In the genomic region with DNA sequence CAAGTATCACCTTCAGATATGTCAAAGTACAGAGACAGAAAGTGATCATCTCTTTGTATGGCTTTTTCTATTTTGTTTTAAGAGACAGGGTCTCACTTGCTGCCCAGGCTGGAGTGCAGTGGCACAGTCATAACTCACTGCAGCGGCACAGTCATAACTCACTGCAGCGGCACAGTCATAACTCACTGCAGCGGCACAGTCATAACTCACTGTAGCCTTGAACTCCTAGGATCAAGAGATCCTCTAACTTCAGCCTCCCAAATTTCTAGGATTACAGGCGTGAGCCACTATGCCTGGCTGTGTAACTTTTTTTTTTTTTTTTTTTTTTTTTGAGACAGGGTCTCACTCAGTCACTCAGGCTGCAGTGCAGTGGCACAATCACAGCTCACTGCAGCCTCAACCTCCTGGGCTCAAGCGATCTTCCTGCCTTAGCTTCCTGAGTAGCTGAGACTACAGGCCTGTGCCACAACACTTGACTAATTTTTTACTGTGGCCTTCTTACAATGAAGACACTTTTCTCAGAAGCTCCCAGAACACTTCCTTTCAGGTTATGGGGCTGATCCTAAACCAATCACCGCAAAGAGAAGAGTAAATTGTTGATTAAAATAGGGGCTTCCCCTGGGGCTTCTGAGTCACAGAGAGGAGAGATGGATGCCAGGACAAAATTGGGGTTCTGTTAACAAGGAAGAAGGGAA, we compare ENCODE assay signal across 11 cellular contexts. TPM values are rescaled to one million over a fixed set of nuclear protein-coding genes. Genes with fewer than 3 reads are reported as not detected.
DNase-seq lines count a peak whose midpoint lies in the region; ATAC-seq and TF ChIP-seq lines count a peak whose summit lies in the region.
"Had no signal": no experiment of that assay in that cellular context is flagged by ENCODE, and none has a peak within 500 bp of the region (broad histone marks: within the 10 kb centered on the region; RNA-seq: fewer than 3 reads in every experiment).

No MANE protein-coding gene starts in this region.

- H3K4me3 ChIP-seq in SK-N-SH (ENCODE audit: low read depth in 2 of 2, low read length in 1 of 2), result no peak overlapping the region
- H3K4me3 ChIP-seq: neural progenitor cell, SK-N-MC had no signal

- no peaks in the 10 kb centered on the region for H3K9me2 ChIP-seq in SK-N-SH

- no peak overlapping the region for H3K27ac ChIP-seq in SK-N-SH (ENCODE audit: low read depth in 2 of 2, low read length in 1 of 2)
- H3K27ac ChIP-seq: neural progenitor cell, SK-N-MC had no signal

- peak; percentile 53 for DNase-seq in stimulated activated naive CD4-positive, alpha-beta T cell treated with Interleukin-2 at 50 U/mL for 16 hours (lab: John Stamatoyannopoulos, UW)
- DNase-seq in stimulated activated naive CD4-positive, alpha-beta T cell (lab: John Stamatoyannopoulos, UW), result no peak
- DNase-seq in activated CD4-positive, alpha-beta memory T cell treated with anti-CD3 and anti-CD28 coated beads for 36 hours, result peak; percentile 85
- no peak for DNase-seq in NCI-H1436 (lab: John Stamatoyannopoulos, UW)
- DNase-seq in SK-N-SH, result no peak
- no peak for DNase-seq in hippocampal formation (lab: John Stamatoyannopoulos, UW)
- DNase-seq in cerebellum (ENCODE audit: low spot score), result no peak
- DNase-seq: NCI-H1105 had no signal

- CTCF ChIA-PET in activated CD4-positive, alpha-beta memory T cell treated with anti-CD3 and anti-CD28 coated beads for 36 hours (lab: Charles Lee), result interaction anchor here (1.3 to 2.2 kb wide), 5 partner anchors 9 to 251 kb away, joined by 3 to 17 read pairs (median 4); a partner anchor contains a TSS
- CTCF ChIA-PET in SK-N-SH (lab: Yijun Ruan, JAX), result interaction anchor here (0.8 to 4.1 kb wide), 3 partner anchors 78 to 438 kb away, joined by 3 to 37 read pairs (median 5); a partner anchor contains a TSS

- TF ChIP-seq RAD21 in SK-N-SH (IDR thresholded peaks at IDR 0.05; ENCODE audit: low read length), result no peak

- TF ChIP-seq EP300 in SK-N-SH (IDR thresholded peaks at IDR 0.05; ENCODE audit: borderline replicate concordance in 1 of 2, low read depth in 1 of 2, low read length in 1 of 2), result no peak

- no peaks in the 10 kb centered on the region for H3K36me3 ChIP-seq in SK-N-SH (replicated peaks in 1 of 2; ENCODE audit: control insufficient read depth in 1 of 2, insufficient read depth in 2 of 2, low read length in 1 of 2)
- H3K36me3 ChIP-seq: neural progenitor cell had no signal

- peaks cover 58% of the 10 kb centered on the region for H3K4me1 Mint-ChIP-seq in activated CD4-positive, alpha-beta memory T cell treated with anti-CD3 and anti-CD28 coated beads for 36 hours (ENCODE audit: low read depth)
- H3K4me1 Mint-ChIP-seq: neural progenitor cell had no signal

- peak overlapping the region; percentile 95 for H3K27ac Mint-ChIP-seq in activated CD4-positive, alpha-beta memory T cell treated with anti-CD3 and anti-CD28 coated beads for 36 hours
- H3K27ac Mint-ChIP-seq: neural progenitor cell had no signal

- H3F3A ChIP-seq in SK-N-SH (replicated peaks; ENCODE audit: insufficient read depth), result no peaks in the 10 kb centered on the region

- no peaks in the 10 kb centered on the region for H3K27me3 Mint-ChIP-seq in activated CD4-positive, alpha-beta memory T cell treated with anti-CD3 and anti-CD28 coated beads for 36 hours

- no peak overlapping the region for H2AFZ ChIP-seq in SK-N-SH (ENCODE audit: low read depth)
- H2AFZ ChIP-seq: neural progenitor cell had no signal

- no peaks in the 10 kb centered on the region for H3K79me2 ChIP-seq in SK-N-SH (ENCODE audit: insufficient read depth)

- no peaks in the 10 kb centered on the region for H3K9me3 ChIP-seq in SK-N-SH

- peak; percentile 64 for ATAC-seq in HG02973 (IDR thresholded peaks at IDR 0.05; ENCODE audit: unreplicated experiment)

- peaks cover 7% of the 10 kb centered on the region for H3K36me3 Mint-ChIP-seq in activated CD4-positive, alpha-beta memory T cell treated with anti-CD3 and anti-CD28 coated beads for 36 hours
- H3K36me3 Mint-ChIP-seq: neural progenitor cell had no signal

- no peaks in the 10 kb centered on the region for H3K4me1 ChIP-seq in SK-N-SH (ENCODE audit: control insufficient read depth in 1 of 2, insufficient read depth in 2 of 2, low read depth in 1 of 2, low read length in 1 of 2)
- H3K4me1 ChIP-seq: neural progenitor cell had no signal

- intact Hi-C loops in activated CD4-positive, alpha-beta memory T cell treated with anti-CD3 and anti-CD28 coated beads for 36 hours (cut with micrococcal nuclease), result loop anchor here (1.0 to 5.0 kb wide), 14 partner anchors 9 to 744 kb away; a partner anchor contains a TSS

- H3K9me3 Mint-ChIP-seq in activated CD4-positive, alpha-beta memory T cell treated with anti-CD3 and anti-CD28 coated beads for 36 hours, result peaks cover 5% of the 10 kb centered on the region
- H3K9me3 Mint-ChIP-seq: neural progenitor cell had no signal

- no peak overlapping the region for H3K9ac ChIP-seq in SK-N-SH
- H3K9ac ChIP-seq: neural progenitor cell had no signal

- no peak for TF ChIP-seq CTCF in SK-N-SH (IDR thresholded peaks at IDR 0.05)

- POLR2A ChIA-PET in activated CD4-positive, alpha-beta memory T cell treated with anti-CD3 and anti-CD28 coated beads for 36 hours (lab: Charles Lee), result interaction anchor here (0.6 to 1.4 kb wide), 3 partner anchors 9 to 91 kb away, joined by 3 to 8 read pairs (median 3); a partner anchor contains a TSS
- POLR2A ChIA-PET in SK-N-SH (lab: Yijun Ruan, JAX), result no interaction called here

- no peak overlapping the region for H3K4me3 Mint-ChIP-seq in activated CD4-positive, alpha-beta memory T cell treated with anti-CD3 and anti-CD28 coated beads for 36 hours
- H3K4me3 Mint-ChIP-seq: neural progenitor cell had no signal

- H4K20me1 ChIP-seq in SK-N-SH (ENCODE audit: insufficient read depth), result no peaks in the 10 kb centered on the region

- no peak overlapping the region for H3K4me2 ChIP-seq in SK-N-SH
- H3K4me2 ChIP-seq: neural progenitor cell had no signal

- H3K27me3 ChIP-seq in SK-N-SH (ENCODE audit: insufficient read depth), result no peaks in the 10 kb centered on the region
- H3K27me3 ChIP-seq: neural progenitor cell had no signal

- 84% methylated on average over 6 of the region's 6 CpGs for WGBS in SK-N-SH (ENCODE audit: low lambda C conversion rate)

TF ChIP-seq in SK-N-SH, 30 proteins besides CTCF, POLR2A, EP300 and RAD21:
- TF ChIP-seq SMC3 (IDR thresholded peaks at IDR 0.05; ENCODE audit: low read depth, low read length) (no peak), TEAD4 (IDR thresholded peaks at IDR 0.05; ENCODE audit: borderline replicate concordance, insufficient read depth) (no peak), CHD2 (IDR thresholded peaks at IDR 0.05; ENCODE audit: low read length, partially characterized antibody) (no peak)
- TF ChIP-seq, protein P1, sequence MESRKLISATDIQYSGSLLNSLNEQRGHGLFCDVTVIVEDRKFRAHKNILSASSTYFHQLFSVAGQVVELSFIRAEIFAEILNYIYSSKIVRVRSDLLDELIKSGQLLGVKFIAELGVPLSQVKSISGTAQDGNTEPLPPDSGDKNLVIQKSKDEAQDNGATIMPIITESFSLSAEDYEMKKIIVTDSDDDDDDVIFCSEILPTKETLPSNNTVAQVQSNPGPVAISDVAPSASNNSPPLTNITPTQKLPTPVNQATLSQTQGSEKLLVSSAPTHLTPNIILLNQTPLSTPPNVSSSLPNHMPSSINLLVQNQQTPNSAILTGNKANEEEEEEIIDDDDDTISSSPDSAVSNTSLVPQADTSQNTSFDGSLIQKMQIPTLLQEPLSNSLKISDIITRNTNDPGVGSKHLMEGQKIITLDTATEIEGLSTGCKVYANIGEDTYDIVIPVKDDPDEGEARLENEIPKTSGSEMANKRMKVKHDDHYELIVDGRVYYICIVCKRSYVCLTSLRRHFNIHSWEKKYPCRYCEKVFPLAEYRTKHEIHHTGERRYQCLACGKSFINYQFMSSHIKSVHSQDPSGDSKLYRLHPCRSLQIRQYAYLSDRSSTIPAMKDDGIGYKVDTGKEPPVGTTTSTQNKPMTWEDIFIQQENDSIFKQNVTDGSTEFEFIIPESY (IDR thresholded peaks at IDR 0.05; ENCODE audit: borderline replicate concordance, low read depth), result no peak
- TF ChIP-seq, protein P2, sequence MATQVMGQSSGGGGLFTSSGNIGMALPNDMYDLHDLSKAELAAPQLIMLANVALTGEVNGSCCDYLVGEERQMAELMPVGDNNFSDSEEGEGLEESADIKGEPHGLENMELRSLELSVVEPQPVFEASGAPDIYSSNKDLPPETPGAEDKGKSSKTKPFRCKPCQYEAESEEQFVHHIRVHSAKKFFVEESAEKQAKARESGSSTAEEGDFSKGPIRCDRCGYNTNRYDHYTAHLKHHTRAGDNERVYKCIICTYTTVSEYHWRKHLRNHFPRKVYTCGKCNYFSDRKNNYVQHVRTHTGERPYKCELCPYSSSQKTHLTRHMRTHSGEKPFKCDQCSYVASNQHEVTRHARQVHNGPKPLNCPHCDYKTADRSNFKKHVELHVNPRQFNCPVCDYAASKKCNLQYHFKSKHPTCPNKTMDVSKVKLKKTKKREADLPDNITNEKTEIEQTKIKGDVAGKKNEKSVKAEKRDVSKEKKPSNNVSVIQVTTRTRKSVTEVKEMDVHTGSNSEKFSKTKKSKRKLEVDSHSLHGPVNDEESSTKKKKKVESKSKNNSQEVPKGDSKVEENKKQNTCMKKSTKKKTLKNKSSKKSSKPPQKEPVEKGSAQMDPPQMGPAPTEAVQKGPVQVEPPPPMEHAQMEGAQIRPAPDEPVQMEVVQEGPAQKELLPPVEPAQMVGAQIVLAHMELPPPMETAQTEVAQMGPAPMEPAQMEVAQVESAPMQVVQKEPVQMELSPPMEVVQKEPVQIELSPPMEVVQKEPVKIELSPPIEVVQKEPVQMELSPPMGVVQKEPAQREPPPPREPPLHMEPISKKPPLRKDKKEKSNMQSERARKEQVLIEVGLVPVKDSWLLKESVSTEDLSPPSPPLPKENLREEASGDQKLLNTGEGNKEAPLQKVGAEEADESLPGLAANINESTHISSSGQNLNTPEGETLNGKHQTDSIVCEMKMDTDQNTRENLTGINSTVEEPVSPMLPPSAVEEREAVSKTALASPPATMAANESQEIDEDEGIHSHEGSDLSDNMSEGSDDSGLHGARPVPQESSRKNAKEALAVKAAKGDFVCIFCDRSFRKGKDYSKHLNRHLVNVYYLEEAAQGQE (IDR thresholded peaks at IDR 0.05; ENCODE audit: low read depth, low read length), result no peak

RNA-seq across cellular contexts. Expression of a gene that starts 9.0 kb away (rescaled TPM):
- 10 to 100 TPM; 53.1 to 55.1 TPM for total RNA-seq in activated CD4-positive, alpha-beta memory T cell treated with anti-CD3 and anti-CD28 coated beads for 36 hours
- 62.3 and 67.6 TPM in 2 replicates for polyA plus RNA-seq in SK-N-SH (2012; rRNA removed)
- 76.7 and 80.2 TPM in 2 replicates for polyA plus RNA-seq in SK-N-SH (2012; cell fraction: cytosol; rRNA removed)
- 21.9 and 42.5 TPM in 2 replicates for polyA plus RNA-seq in SK-N-SH (2012; cell fraction: nucleus; rRNA removed)
- 39.4 TPM for total RNA-seq in cerebellum

RNA-seq across cellular contexts. Expression of a gene that starts 48.5 kb away (rescaled TPM):
- total RNA-seq in activated CD4-positive, alpha-beta memory T cell treated with anti-CD3 and anti-CD28 coated beads for 36 hours, result 100 to 1,000 TPM; 170 TPM
- polyA plus RNA-seq in SK-N-SH (2012; rRNA removed), result 12.8 and 14.2 TPM in 2 replicates
- polyA plus RNA-seq in SK-N-SH (2012; cell fraction: cytosol; rRNA removed), result 13.3 and 13.9 TPM in 2 replicates
- polyA plus RNA-seq in SK-N-SH (2012; cell fraction: nucleus; rRNA removed), result 21.7 and 33.6 TPM in 2 replicates
- 34.3 TPM for total RNA-seq in cerebellum

Comparison
In these comparisons a context has a peak if more than half of its experiments do, and no peak if none do; other contexts are left out.
1. DNase-seq: peak in stimulated activated naive CD4-positive, alpha-beta T cell treated with Interleukin-2 at 50 U/mL for 16 hours (single experiment) and activated CD4-positive, alpha-beta memory T cell treated with anti-CD3 and anti-CD28 coated beads for 36 hours (single experiment); none in stimulated activated naive CD4-positive, alpha-beta T cell (0 of 6), NCI-H1436 (single experiment), SK-N-SH (single experiment), hippocampal formation (0 of 2) and cerebellum (single experiment).